Comparison of ENCODE assay signal across 1 cellular context in the genomic region with DNA sequence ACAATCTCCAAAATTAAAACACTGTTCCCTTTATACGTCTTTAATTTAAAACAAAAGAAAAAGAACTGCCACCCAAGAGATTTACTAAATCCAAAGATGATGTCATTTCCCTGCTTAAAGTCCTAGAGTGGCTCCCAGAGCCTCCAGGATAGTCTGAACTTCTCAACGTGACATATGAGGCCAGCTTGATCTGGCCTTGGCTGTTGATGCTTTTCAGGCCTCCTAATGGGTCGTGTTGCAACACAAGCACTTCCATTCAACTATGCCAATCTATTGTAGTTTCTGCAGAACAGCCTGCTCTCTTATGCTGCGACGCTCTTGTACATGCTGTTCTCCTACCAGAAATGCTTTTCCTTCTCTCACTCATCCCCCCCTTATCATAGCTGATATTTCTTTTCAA.
A peak's percentile ranks its signal among the peaks of the same experiment; 100 is the strongest.
TF ChIP-seq lines count a peak whose summit lies in the region.

No MANE protein-coding gene starts in this region.

TF ChIP-seq in H1, 55 proteins besides CTCF, POLR2A, EP300 and RAD21:
- TF ChIP-seq TBP (IDR thresholded peaks at IDR 0.05; ENCODE audit: low read depth, low read length) = no peak
- TF ChIP-seq GTF2F1 (IDR thresholded peaks at IDR 0.05; ENCODE audit: borderline replicate concordance, low read depth, low read length) = no peak
- TF ChIP-seq CEBPB (IDR thresholded peaks at IDR 0.05; ENCODE audit: low read depth, low read length) = peak; percentile 54; the same call in 1 of the 2 replicates
- no peak for TF ChIP-seq CBX5 (IDR thresholded peaks at IDR 0.05; ENCODE audit: low read depth, low read length)
